26 cellular contexts compared by ENCODE assay signal in the genomic region with DNA sequence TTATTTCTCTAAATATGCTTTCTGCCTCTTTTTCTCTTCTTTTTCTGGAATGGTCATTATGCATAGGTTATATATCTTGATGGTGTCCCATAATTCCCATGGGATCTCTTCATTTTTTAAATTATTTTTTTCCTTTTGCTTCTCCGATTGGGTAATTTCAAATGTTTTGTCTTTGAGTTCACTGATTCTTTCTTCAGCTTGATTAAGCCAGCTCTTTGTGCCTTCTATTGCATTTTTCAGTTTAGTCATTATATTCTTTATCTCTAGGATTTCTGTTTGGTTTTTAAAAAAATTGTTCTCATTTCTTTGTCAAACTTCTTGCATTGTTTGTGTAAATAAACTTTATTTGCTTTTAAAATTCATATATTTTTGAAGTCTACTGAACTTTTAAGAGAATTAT.
DNase-seq lines count a peak whose midpoint lies in the region; ATAC-seq, FAIRE-seq and TF ChIP-seq lines count a peak whose summit lies in the region.
"Had no signal": no experiment of that assay in that cellular context is flagged by ENCODE, and none has a peak within 500 bp of the region (broad histone marks: within the 10 kb centered on the region; RNA-seq: fewer than 3 reads in every experiment).

No MANE protein-coding gene starts in this region.

- TF ChIP-seq POLR2A in HepG2 (IDR thresholded peaks at IDR 0.05; ENCODE audit: insufficient read depth in 1 of 2, low read depth in 2 of 2, low read length in 2 of 2) (no peak), right lobe of liver (IDR thresholded peaks at IDR 0.05) (no peak), K562 (conservative IDR thresholded peaks at IDR 0.05) (no peak), stomach (IDR thresholded peaks at IDR 0.05) (no peak)

- H4K20me1 ChIP-seq in HepG2 (ENCODE audit: insufficient read depth, low read length), result no peaks in the 10 kb centered on the region
- H4K20me1 ChIP-seq in K562 (replicated peaks; ENCODE audit: control insufficient read depth, insufficient read depth, low read length), result no peaks in the 10 kb centered on the region
- H4K20me1 ChIP-seq: BLaER1 had no signal

- intact Hi-C loops in HepG2 (cut with micrococcal nuclease; ENCODE audit: unreplicated experiment), result no loop called here
- intact Hi-C loops in right lobe of liver (cut with DNase I), result no loop called here
- intact Hi-C loops in K562 (cut with micrococcal nuclease), result no loop called here
- intact Hi-C loops in stomach (cut with DNase I; ENCODE audit: low total_unique reads), result no loop called here

- H3K9me1 ChIP-seq in K562 (ENCODE audit: control insufficient read depth, insufficient read depth, low read length), result no peaks in the 10 kb centered on the region

- no peak overlapping the region for H2AFZ ChIP-seq in HepG2 (ENCODE audit: low read length)
- H2AFZ ChIP-seq in K562 (ENCODE audit: low read depth, low read length), result no peak overlapping the region

- H3K36me3 ChIP-seq in HepG2 (replicated peaks in 1 of 2; ENCODE audit: control insufficient read depth in 1 of 2, insufficient read depth in 2 of 2, low read length in 2 of 2) (no peaks in the 10 kb centered on the region), right lobe of liver (no peaks in the 10 kb centered on the region), HEK293 (ENCODE audit: control insufficient read depth in 2 of 2, insufficient read depth in 1 of 2, low read length in 2 of 2) (no peaks in the 10 kb centered on the region), K562 (ENCODE audit: control insufficient read depth, insufficient read depth, low read length) (no peaks in the 10 kb centered on the region), stomach (no peaks in the 10 kb centered on the region)
- H3K36me3 ChIP-seq: BE2C, BLaER1 had no signal

- CTCF ChIA-PET in HepG2 (lab: Yijun Ruan, JAX; ENCODE audit: low intra/inter-chr PET ratio, low total read pairs) (no interaction called here), HEK293 (lab: Yijun Ruan, JAX) (no interaction called here), K562 (lab: Yijun Ruan, JAX; ENCODE audit: low intra/inter-chr PET ratio) (no interaction called here)

- TF ChIP-seq CTCF in HepG2 (CRISPR knock-in tag; IDR thresholded peaks at IDR 0.05) (no peak), right lobe of liver (IDR thresholded peaks at IDR 0.05) (no peak), HEK293 (tag by site-specific recombination; IDR thresholded peaks at IDR 0.05) (no peak), K562 (IDR thresholded peaks at IDR 0.05 in 2 of 3, conservative IDR thresholded peaks at IDR 0.05 in 1 of 3; ENCODE audit: insufficient read depth in 2 of 3, low read depth in 1 of 3, low read length in 3 of 3) (no peak), stomach (IDR thresholded peaks at IDR 0.05) (no peak)

- ATAC-seq in HepG2, result no peak
- ATAC-seq in right lobe of liver, result no peak
- ATAC-seq in K562, result no peak
- no peak for ATAC-seq in HG03439 (IDR thresholded peaks at IDR 0.05; ENCODE audit: unreplicated experiment)
- ATAC-seq: GM12878 had no signal

- no peak overlapping the region for H3K27ac ChIP-seq in HepG2 (ENCODE audit: extremely low read length, insufficient read depth, low read length)
- no peak overlapping the region for H3K27ac ChIP-seq in right lobe of liver
- no peak overlapping the region for H3K27ac ChIP-seq in HEK293 (ENCODE audit: extremely low read depth, low read depth, low read length)
- H3K27ac ChIP-seq in K562 (ENCODE audit: extremely low read depth, low read depth, low read length), result no peak overlapping the region
- no peak overlapping the region for H3K27ac ChIP-seq in stomach
- H3K27ac ChIP-seq: 22Rv1, BLaER1 had no signal

- TF ChIP-seq EP300 in HepG2 (IDR thresholded peaks at IDR 0.05; ENCODE audit: low read depth in 2 of 2, low read length in 2 of 2) (no peak), HepG2 (CRISPR knock-in tag; IDR thresholded peaks at IDR 0.05; ENCODE audit: borderline replicate concordance) (no peak), K562 (IDR thresholded peaks at IDR 0.05; ENCODE audit: low read length) (no peak), stomach (IDR thresholded peaks at IDR 0.05) (no peak)

- H3K4me3 ChIP-seq in HepG2 (replicated peaks in 1 of 3; ENCODE audit: insufficient read depth in 1 of 3, low read depth in 2 of 3, low read length in 3 of 3) (0 out of 6 replicates have a peak overlapping the region, but pooled peaks of 1 of the 3 experiments have one; percentile 1), right lobe of liver (no peak overlapping the region), HEK293 (ENCODE audit: low read depth, low read length) (no peak overlapping the region), K562 (no peak overlapping the region), stomach (no peak overlapping the region)
- H3K4me3 ChIP-seq: BLaER1, GM12878 had no signal

- 98% methylated on average over 1 of the region's 1 CpG for WGBS in HepG2 (ENCODE audit: low lambda C conversion rate)
- WGBS in right lobe of liver (ENCODE audit: insufficient coverage, low coverage, low lambda C conversion rate, missing lambda C conversion rate), result 89% methylated on average over 1 of the region's 1 CpG
- 0% methylated on average over 1 of the region's 1 CpG for WGBS in K562 (ENCODE audit: insufficient coverage, low coverage, missing lambda C conversion rate)
- WGBS in stomach, 5 donors, result 93 to 100% (median 100%) methylated on average over 1 of the region's 1 CpG

- BruUV-seq in HepG2 (replicated peaks; lab: Mats Ljungman, UMichigan), result no TSS peak
- no TSS peak for BruUV-seq in K562 (replicated peaks; lab: Mats Ljungman, UMichigan)

- H3K27me3 ChIP-seq in HepG2 (ENCODE audit: control insufficient read depth in 1 of 2, insufficient read depth in 2 of 2, low read length in 2 of 2) (peaks cover 0 to 2% of the 10 kb centered on the region in 2 experiments; a peak in 1 of 5 replicates), right lobe of liver (no peaks in the 10 kb centered on the region), K562 (ENCODE audit: control insufficient read depth in 2 of 2, insufficient read depth in 2 of 2, low read length in 2 of 2) (no peaks in the 10 kb centered on the region), stomach (no peaks in the 10 kb centered on the region)
- H3K27me3 ChIP-seq: BE2C, BLaER1 had no signal

- H3K4me2 ChIP-seq in HepG2 (ENCODE audit: low read depth, low read length) (no peak overlapping the region), K562 (ENCODE audit: insufficient read depth, low read length) (no peak overlapping the region)
- H3K4me2 ChIP-seq: BLaER1 had no signal

- TF ChIP-seq RAD21 in HepG2 (CRISPR knock-in tag; IDR thresholded peaks at IDR 0.05) (no peak), K562 (CRISPR knock-in tag; conservative IDR thresholded peaks at IDR 0.05 in 1 of 2, IDR thresholded peaks at IDR 0.05 in 1 of 2) (no peak)

- no peak for FAIRE-seq in HepG2 (lab: Jason Lieb, UNC)
- no peak for FAIRE-seq in K562 (lab: Jason Lieb, UNC)
- FAIRE-seq: GM12878, GM12892, GM18507 had no signal

- H3K4me1 ChIP-seq in HepG2 (ENCODE audit: insufficient read depth, low read length), result no peaks in the 10 kb centered on the region
- no peaks in the 10 kb centered on the region for H3K4me1 ChIP-seq in right lobe of liver
- H3K4me1 ChIP-seq in HEK293 (ENCODE audit: control insufficient read depth, insufficient read depth, low read length), result no peaks in the 10 kb centered on the region
- no peaks in the 10 kb centered on the region for H3K4me1 ChIP-seq in K562 (replicated peaks in 1 of 2; ENCODE audit: control insufficient read depth in 2 of 2, insufficient read depth in 2 of 2, low read length in 2 of 2)
- no peaks in the 10 kb centered on the region for H3K4me1 ChIP-seq in stomach
- H3K4me1 ChIP-seq: BE2C, BLaER1 had no signal

- H3K79me2 ChIP-seq in HepG2 (ENCODE audit: insufficient read depth, low read length) (no peaks in the 10 kb centered on the region), K562 (ENCODE audit: control insufficient read depth, insufficient read depth, low read length) (no peaks in the 10 kb centered on the region)

- in situ Hi-C loops in HepG2 (cut with HindIII; ENCODE audit: extremely low pct_ligation_motif_present, low pct_unique_long_range_greater_than_20kb), result no loop called here
- in situ Hi-C loops in K562 (cut with MboI), result no loop called here

- peaks cover 4% of the 10 kb centered on the region; the same call in 1 of the 2 replicates for H3K9me3 ChIP-seq in HepG2 (ENCODE audit: low read length)
- no peaks in the 10 kb centered on the region for H3K9me3 ChIP-seq in right lobe of liver
- no peaks in the 10 kb centered on the region for H3K9me3 ChIP-seq in HEK293 (ENCODE audit: control insufficient read depth, insufficient read depth, low read depth, low read length)
- no peaks in the 10 kb centered on the region for H3K9me3 ChIP-seq in K562 (replicated peaks; ENCODE audit: control insufficient read depth, insufficient read depth, low read depth, low read length)
- H3K9me3 ChIP-seq in stomach, result peaks cover 2 to 22% (median 15%) of the 10 kb centered on the region in 4 donors
- H3K9me3 ChIP-seq: BE2C had no signal

- POLR2A ChIA-PET in HepG2 (lab: Yijun Ruan, JAX), result no interaction called here
- POLR2A ChIA-PET in HEK293 (lab: Yijun Ruan, JAX), result no interaction called here
- POLR2A ChIA-PET in K562 (lab: Yijun Ruan, JAX), result interaction anchor here (0.6 kb wide), 1 partner anchor 266 kb away, joined by 3 read pairs; no protein-coding TSS in a partner anchor

- no peak for DNase-seq in HepG2 (ENCODE audit: low spot score)
- DNase-seq in right lobe of liver, result no peak
- no peak for DNase-seq in K562 (ENCODE audit: extremely low read depth in 1 of 4, low spot score in 3 of 4)
- no peak for DNase-seq in stomach
- DNase-seq in MV-4-11 (lab: John Stamatoyannopoulos, UW), result no peak
- DNase-seq: ACHN; BE2C; C1 segment of cervical spinal cord; CD4-positive, alpha-beta memory T cell; CD4-positive, CD25-positive, alpha-beta regulatory T cell; CD8-positive, alpha-beta memory T cell; COR-L47; DMS 273 treated with DMSO at 0.1 percent for 48 hours; DMS153; DMS53; DMS79; DND-41; EL; GDM1 had no signal

- no peak overlapping the region for H3K9ac ChIP-seq in HepG2 (ENCODE audit: insufficient read depth, low read depth, low read length)
- H3K9ac ChIP-seq in K562 (ENCODE audit: insufficient read depth in 1 of 2, low read depth in 2 of 2, low read length in 2 of 2), result no peak overlapping the region
- H3K9ac ChIP-seq: BLaER1 had no signal

TF ChIP-seq in HepG2, 621 proteins besides CTCF, POLR2A, EP300 and RAD21:
- TF ChIP-seq ZNF160 (CRISPR knock-in tag; IDR thresholded peaks at IDR 0.05) (peak; percentile 97), ATF7 (IDR thresholded peaks at IDR 0.05) (no peak), ATF7 (CRISPR knock-in tag; IDR thresholded peaks at IDR 0.05) (no peak), SNRNP70 (IDR thresholded peaks at IDR 0.05; ENCODE audit: low read depth, low read length) (no peak)

TF ChIP-seq in HEK293, 187 proteins besides CTCF, POLR2A, EP300 and RAD21:
- TF ChIP-seq SETDB1 (IDR thresholded peaks at IDR 0.05; ENCODE audit: insufficient read length, low read length), result peak; percentile 76
- TF ChIP-seq ZIC2 (tag by site-specific recombination; IDR thresholded peaks at IDR 0.05), result no peak

TF ChIP-seq in K562, 482 proteins besides CTCF, POLR2A, EP300 and RAD21 (continues in another document):
- TF ChIP-seq TRIM28 (IDR thresholded peaks at IDR 0.05) (peak; percentile 72; the same call in 1 of the 2 replicates), ZNF76 (CRISPR knock-in tag; IDR thresholded peaks at IDR 0.05; ENCODE audit: borderline replicate concordance) (no peak)
